Comparison of ENCODE assay signal across 9 cellular contexts in the genomic region with DNA sequence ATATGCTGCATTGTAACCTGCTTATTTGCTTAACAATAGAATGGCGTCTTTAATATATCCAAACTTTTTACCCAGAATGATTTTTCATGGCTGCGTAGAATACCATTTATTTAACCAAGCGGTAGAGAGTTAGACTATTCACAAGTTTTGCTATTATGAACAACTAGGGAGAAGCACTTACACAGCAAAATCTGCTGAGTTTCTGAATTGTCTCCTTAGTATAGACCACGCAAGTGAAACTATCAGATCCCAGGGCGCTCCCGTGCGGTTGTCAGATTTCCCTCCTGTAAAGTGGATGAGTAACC. TPM values are rescaled to one million over a fixed set of nuclear protein-coding genes. Genes with fewer than 3 reads are reported as not detected.
DNase-seq lines count a peak whose midpoint lies in the region; ATAC-seq and TF ChIP-seq lines count a peak whose summit lies in the region.
"Had no signal": no experiment of that assay in that cellular context is flagged by ENCODE, and none has a peak within 500 bp of the region (broad histone marks: within the 10 kb centered on the region; RNA-seq: fewer than 3 reads in every experiment).

No MANE protein-coding gene starts in this region.

- peaks cover 4% of the 10 kb centered on the region; the same call in 1 of the 2 replicates for H3K4me1 ChIP-seq in DOHH2 (ENCODE audit: control insufficient read depth, low read length)
- peaks cover 4% of the 10 kb centered on the region for H3K4me1 ChIP-seq in NT2/D1 (ENCODE audit: insufficient read depth, insufficient read length)
- peaks cover 10% of the 10 kb centered on the region for H3K4me1 ChIP-seq in effector memory CD4-positive, alpha-beta T cell (ENCODE audit: control insufficient read depth, insufficient read depth, low read length, poor library complexity, severe bottlenecking)
- peaks cover 8% of the 10 kb centered on the region for H3K4me1 ChIP-seq in osteoblast (ENCODE audit: insufficient read depth, low read length)

- no peaks in the 10 kb centered on the region for H3K79me2 ChIP-seq in DOHH2 (ENCODE audit: control insufficient read depth, low read length)
- no peaks in the 10 kb centered on the region for H3K79me2 ChIP-seq in osteoblast (ENCODE audit: insufficient read depth, low read length)

- H3K9me3 ChIP-seq in DOHH2 (ENCODE audit: control insufficient read depth, insufficient read depth, low read length) (no peaks in the 10 kb centered on the region), NT2/D1 (ENCODE audit: insufficient read depth, low read length) (no peaks in the 10 kb centered on the region), osteoblast (ENCODE audit: low read depth, low read length) (no peaks in the 10 kb centered on the region)
- H3K9me3 ChIP-seq in effector memory CD4-positive, alpha-beta T cell (ENCODE audit: control insufficient read depth, low read length), result no peaks in the 10 kb centered on the region

- peak overlapping the region; percentile 97 for H2AFZ ChIP-seq in osteoblast (ENCODE audit: low read length)

- TF ChIP-seq CTCF in DOHH2 (IDR thresholded peaks at IDR 0.05; ENCODE audit: low read depth, low read length, poor library complexity, severe bottlenecking) (no peak), osteoblast (IDR thresholded peaks at IDR 0.05; ENCODE audit: extremely low read depth, low read depth, low read length) (no peak)

- H3K36me3 ChIP-seq in DOHH2 (ENCODE audit: control insufficient read depth, low read length) (no peaks in the 10 kb centered on the region), NT2/D1 (ENCODE audit: insufficient read depth, insufficient read length, low read length) (no peaks in the 10 kb centered on the region), osteoblast (ENCODE audit: insufficient read depth, low read length) (no peaks in the 10 kb centered on the region)
- H3K36me3 ChIP-seq in effector memory CD4-positive, alpha-beta T cell (ENCODE audit: control insufficient read depth, insufficient read depth, low read length), result no peaks in the 10 kb centered on the region

- no peaks in the 10 kb centered on the region for H4K20me1 ChIP-seq in DOHH2 (ENCODE audit: control insufficient read depth, insufficient read depth, low read depth, low read length)
- no peaks in the 10 kb centered on the region for H4K20me1 ChIP-seq in osteoblast (ENCODE audit: insufficient read depth, low read length)

- DNase-seq in NT2/D1 (ENCODE audit: low read depth, low spot score) (no peak), osteoblast (ENCODE audit: insufficient read length, low spot score, missing footprints) (no peak), KG1 (lab: John Stamatoyannopoulos, UW) (no peak)
- no peak for DNase-seq in effector memory CD4-positive, alpha-beta T cell
- DNase-seq: SIG-M5 had no signal

- H3K4me2 ChIP-seq in DOHH2 (ENCODE audit: low read length), result 0 out of 2 replicates have a peak overlapping the region, but pooled peaks have one; percentile 77
- H3K4me2 ChIP-seq in osteoblast (ENCODE audit: insufficient read depth, low read length), result peak overlapping the region; percentile 88

- no peak overlapping the region for H3K27ac ChIP-seq in DOHH2 (ENCODE audit: low read depth, low read length)
- H3K27ac ChIP-seq in effector memory CD4-positive, alpha-beta T cell (ENCODE audit: insufficient read depth, low read length, poor library complexity, severe bottlenecking), result no peak overlapping the region
- no peak overlapping the region for H3K27ac ChIP-seq in osteoblast (ENCODE audit: low read depth, low read length)

- H3K9ac ChIP-seq in NT2/D1 (ENCODE audit: insufficient read length, low read depth), result no peak overlapping the region

- no peaks in the 10 kb centered on the region for H3K9me2 ChIP-seq in DOHH2 (replicated peaks; ENCODE audit: control insufficient read depth, low read length)

- ATAC-seq in HG03135 (IDR thresholded peaks at IDR 0.05; ENCODE audit: unreplicated experiment) (no peak), HG03139 (IDR thresholded peaks at IDR 0.05; ENCODE audit: unreplicated experiment) (no peak), HG02623 (IDR thresholded peaks at IDR 0.05; ENCODE audit: unreplicated experiment) (no peak)

- H3F3A ChIP-seq in DOHH2 (ENCODE audit: control insufficient read depth, insufficient read depth), result no peaks in the 10 kb centered on the region

- H3K27me3 ChIP-seq in DOHH2 (ENCODE audit: control insufficient read depth, low read length) (peaks cover 32% of the 10 kb centered on the region), NT2/D1 (ENCODE audit: insufficient read depth, insufficient read length) (peaks cover 5% of the 10 kb centered on the region), osteoblast (ENCODE audit: insufficient read depth, low read length) (no peaks in the 10 kb centered on the region)
- H3K27me3 ChIP-seq in effector memory CD4-positive, alpha-beta T cell (replicated peaks; ENCODE audit: control insufficient read depth, insufficient read depth, low read length, poor library complexity, severe bottlenecking), result no peaks in the 10 kb centered on the region

- no peak overlapping the region for H3K4me3 ChIP-seq in DOHH2 (ENCODE audit: low read length)
- peak overlapping the region; percentile 11 for H3K4me3 ChIP-seq in NT2/D1 (ENCODE audit: insufficient read length, low read depth)
- H3K4me3 ChIP-seq in effector memory CD4-positive, alpha-beta T cell (ENCODE audit: insufficient read depth, low read depth, low read length, poor library complexity, severe bottlenecking), result peak overlapping the region; percentile 43
- H3K4me3 ChIP-seq in osteoblast (ENCODE audit: insufficient read depth, low read length), result peak overlapping the region; percentile 77

RNA-seq across cellular contexts. Expression of a gene that starts 12.6 kb away (rescaled TPM):
- 57.9 and 58.3 TPM in 2 replicates for total RNA-seq in osteoblast
